Comparison of ENCODE assay signal across 21 cellular contexts in genomic region chr6:39107034-39107433, GRCh38.
"Had no signal": no experiment of that assay in that cellular context is flagged by ENCODE, and none has a peak within 500 bp of the region (broad histone marks: within the 10 kb centered on the region; RNA-seq: fewer than 3 reads in every experiment).

No MANE protein-coding gene starts in this region.

- H3K4me3 ChIP-seq: PC-9 had no signal

- H3K4me2 ChIP-seq: PC-9 had no signal

- ATAC-seq: T-helper 17 cell had no signal

- H3K9me3 Mint-ChIP-seq: activated B cell treated with CpG ODN at 0.5 μM for 24 hours; activated CD4-positive, alpha-beta memory T cell treated with anti-CD3 and anti-CD28 coated beads, Interleukin-2, amount 10 ng/mL, durations not matched to agents 7 days and 5 days; activated CD4-positive, alpha-beta T cell treated with anti-CD3 and anti-CD28 coated beads, Interleukin-2, amount 10 ng/mL, durations not matched to agents 7 days and 5 days; activated naive CD4-positive, alpha-beta T cell treated with anti-CD3 and anti-CD28 coated beads, Interleukin-2, amount 50 U/mL, for 24 hours; brain had no signal

- H3K27ac ChIP-seq: PC-9 had no signal

- H3K27me3 Mint-ChIP-seq: activated B cell treated with CpG ODN at 0.5 μM for 24 hours; activated CD4-positive, alpha-beta memory T cell treated with anti-CD3 and anti-CD28 coated beads, Interleukin-2, amount 10 ng/mL, durations not matched to agents 7 days and 5 days; activated CD4-positive, alpha-beta T cell treated with anti-CD3 and anti-CD28 coated beads, Interleukin-2, amount 10 ng/mL, durations not matched to agents 7 days and 5 days; activated naive CD4-positive, alpha-beta T cell treated with anti-CD3 and anti-CD28 coated beads, Interleukin-2, amount 50 U/mL, for 24 hours; brain; T-helper 17 cell had no signal

- H3K4me3 Mint-ChIP-seq: activated B cell treated with CpG ODN at 0.5 μM for 24 hours; activated CD4-positive, alpha-beta memory T cell treated with anti-CD3 and anti-CD28 coated beads, Interleukin-2, amount 10 ng/mL, durations not matched to agents 7 days and 5 days; activated CD4-positive, alpha-beta T cell treated with anti-CD3 and anti-CD28 coated beads, Interleukin-2, amount 10 ng/mL, durations not matched to agents 7 days and 5 days; activated naive CD4-positive, alpha-beta T cell treated with anti-CD3 and anti-CD28 coated beads, Interleukin-2, amount 50 U/mL, for 24 hours; brain; T-helper 17 cell had no signal

- DNase-seq: activated B cell treated with CpG ODN at 0.5 μM for 24 hours; activated CD4-positive, alpha-beta memory T cell treated with anti-CD3 and anti-CD28 coated beads, Interleukin-2, amount 10 ng/mL, durations not matched to agents 7 days and 5 days; activated CD4-positive, alpha-beta T cell treated with anti-CD3 and anti-CD28 coated beads for 1 hour; activated CD4-positive, alpha-beta T cell treated with anti-CD3 and anti-CD28 coated beads, Interleukin-2, amount 10 ng/mL, durations not matched to agents 7 days and 5 days; activated CD8-positive, alpha-beta memory T cell treated with anti-CD3 and anti-CD28 coated beads, Interleukin-2, amount 50 U/mL, for 48 hours; activated T-cell treated with anti-CD3 and anti-CD28 coated beads, Interleukin-2, amount 50 U/mL, for 1 hour; amygdala; NCI-H1105; NCI-H1436; NCI-H1694 treated with DMSO at 0.1 percent for 48 hours; NCI-H2029 treated with DMSO at 0.1 percent for 48 hours; NCI-H345; NCI-H510A; NCI-H69; NK-92 treated with Interleukin-12 subunit alpha and Interleukin-12 subunit beta, amount 100 ng/mL, for 24 hours; PC-9; SHP77 treated with DMSO at 0.1 percent for 48 hours; T-helper 17 cell; T-helper 9 cell had no signal

- H2AFZ ChIP-seq: PC-9 had no signal

- H3K27ac Mint-ChIP-seq: activated B cell treated with CpG ODN at 0.5 μM for 24 hours; activated CD4-positive, alpha-beta memory T cell treated with anti-CD3 and anti-CD28 coated beads, Interleukin-2, amount 10 ng/mL, durations not matched to agents 7 days and 5 days; activated CD4-positive, alpha-beta T cell treated with anti-CD3 and anti-CD28 coated beads, Interleukin-2, amount 10 ng/mL, durations not matched to agents 7 days and 5 days; activated naive CD4-positive, alpha-beta T cell treated with anti-CD3 and anti-CD28 coated beads, Interleukin-2, amount 50 U/mL, for 24 hours; brain; T-helper 17 cell had no signal
